Comparison of ENCODE assay signal across 26 cellular contexts in genomic region chr11:130089669-130090063, GRCh38. TPM values are rescaled to one million over a fixed set of nuclear protein-coding genes. Genes with fewer than 3 reads are reported as not detected.
DNase-seq lines count a peak whose midpoint lies in the region; ATAC-seq and TF ChIP-seq lines count a peak whose summit lies in the region.
"Had no signal": no experiment of that assay in that cellular context is flagged by ENCODE, and none has a peak within 500 bp of the region (broad histone marks: within the 10 kb centered on the region; RNA-seq: fewer than 3 reads in every experiment).

No MANE protein-coding gene starts in this region.

- no peak overlapping the region for H3K4me2 ChIP-seq in MM.1S (ENCODE audit: low read depth, low read length)
- H3K4me2 ChIP-seq: BLaER1 treated with 17β-estradiol and CSF1 and Interleukin-3, amounts not matched to agents 10 nM and 100 nM had no signal

- H3K9ac ChIP-seq in HUES48 (ENCODE audit: low read depth, low read length), result no peak overlapping the region
- no peak overlapping the region for H3K9ac ChIP-seq in MM.1S (ENCODE audit: low read length)
- H3K9ac ChIP-seq: BLaER1 treated with 17β-estradiol and CSF1 and Interleukin-3, amounts not matched to agents 10 nM and 100 nM; parathyroid adenoma had no signal

- intact Hi-C loops in A673 (cut with micrococcal nuclease; ENCODE audit: unreplicated experiment) (no loop called here), left ventricle myocardium superior (cut with micrococcal nuclease) (no loop called here)

- H3K9me2 ChIP-seq in MM.1S (replicated peaks; ENCODE audit: insufficient read depth, low read length), result no peaks in the 10 kb centered on the region

- H3K4me3 Mint-ChIP-seq in brain, result peak overlapping the region in 1 of 5 experiments; percentile 11
- H3K4me3 Mint-ChIP-seq: activated CD4-positive, alpha-beta T cell treated with anti-CD3 and anti-CD28 coated beads, Interleukin-2, amount 10 ng/mL, durations not matched to agents 7 days and 5 days; activated CD8-positive, alpha-beta memory T cell treated with anti-CD3 and anti-CD28 coated beads, Interleukin-2, amount 10 ng/mL, durations not matched to agents 7 days and 5 days; activated naive CD4-positive, alpha-beta T cell treated with anti-CD3 and anti-CD28 coated beads, Interleukin-2, amount 10 ng/mL, durations not matched to agents 7 days and 5 days; activated T-helper 1 cell treated with anti-CD3 and anti-CD28 coated beads, Interleukin-12 subunit alpha, Interleukin-12 subunit beta, Interleukin-2, Interleukin-4 antibody, amounts not matched to agents 30 ng/mL and 10 ng/mL and 1 ng/mL, durations not matched to agents 14 hours and 24 hours and 36 hours; nephron had no signal

- peaks cover 43% of the 10 kb centered on the region for H3K4me1 Mint-ChIP-seq in brain
- H3K4me1 Mint-ChIP-seq: activated CD4-positive, alpha-beta T cell treated with anti-CD3 and anti-CD28 coated beads, Interleukin-2, amount 10 ng/mL, durations not matched to agents 7 days and 5 days; activated naive CD4-positive, alpha-beta T cell treated with anti-CD3 and anti-CD28 coated beads, Interleukin-2, amount 10 ng/mL, durations not matched to agents 7 days and 5 days had no signal

- TF ChIP-seq CTCF in A673 (conservative IDR thresholded peaks at IDR 0.05; ENCODE audit: low read depth, low read length) (no peak), brain (conservative IDR thresholded peaks at IDR 0.05) (no peak), MM.1S (IDR thresholded peaks at IDR 0.05; ENCODE audit: low read length) (no peak)

- H3K9me3 Mint-ChIP-seq in brain, result peaks cover 3 to 27% (median 19%) of the 10 kb centered on the region in 5 experiments
- H3K9me3 Mint-ChIP-seq: activated CD4-positive, alpha-beta T cell treated with anti-CD3 and anti-CD28 coated beads, Interleukin-2, amount 10 ng/mL, durations not matched to agents 7 days and 5 days; activated naive CD4-positive, alpha-beta T cell treated with anti-CD3 and anti-CD28 coated beads, Interleukin-2, amount 10 ng/mL, durations not matched to agents 7 days and 5 days; activated T-helper 1 cell treated with anti-CD3 and anti-CD28 coated beads, Interleukin-12 subunit alpha, Interleukin-12 subunit beta, Interleukin-2, Interleukin-4 antibody, amounts not matched to agents 30 ng/mL and 10 ng/mL and 1 ng/mL, durations not matched to agents 14 hours and 24 hours and 36 hours; immature natural killer cell had no signal

- peaks cover 67% of the 10 kb centered on the region for H3K36me3 Mint-ChIP-seq in brain
- H3K36me3 Mint-ChIP-seq: activated CD8-positive, alpha-beta memory T cell treated with anti-CD3 and anti-CD28 coated beads, Interleukin-2, amount 10 ng/mL, durations not matched to agents 7 days and 5 days; activated naive CD4-positive, alpha-beta T cell treated with anti-CD3 and anti-CD28 coated beads, Interleukin-2, amount 10 ng/mL, durations not matched to agents 7 days and 5 days; immature natural killer cell had no signal

- H3K4me3 ChIP-seq in A673 (ENCODE audit: low read depth, low read length, poor library complexity, severe bottlenecking) (no peak overlapping the region), HUES48 (ENCODE audit: low read depth, low read length) (no peak overlapping the region), MM.1S (ENCODE audit: low read length) (no peak overlapping the region)
- H3K4me3 ChIP-seq: BLaER1 treated with 17β-estradiol and CSF1 and Interleukin-3, amounts not matched to agents 10 nM and 100 nM; thoracic aorta had no signal

- DNase-seq in A673 (ENCODE audit: low spot score) (no peak), left ventricle myocardium superior (no peak), MM.1S (no peak), NK-92 (lab: John Stamatoyannopoulos, UW; ENCODE audit: unreplicated experiment) (no peak)
- no peak for DNase-seq in activated naive CD4-positive, alpha-beta T cell treated with anti-CD3 and anti-CD28 coated beads, Interleukin-2, amount 50 U/mL, for 16 hours
- DNase-seq: activated CD4-positive, alpha-beta T cell treated with anti-CD3 and anti-CD28 coated beads, Interleukin-2, amount 10 ng/mL, durations not matched to agents 7 days and 5 days; activated CD8-positive, alpha-beta memory T cell treated with anti-CD3 and anti-CD28 coated beads, Interleukin-2, amount 10 ng/mL, durations not matched to agents 7 days and 5 days; activated naive CD4-positive, alpha-beta T cell treated with anti-CD3 and anti-CD28 coated beads, Interleukin-2, amount 10 ng/mL, durations not matched to agents 7 days and 5 days; amygdala; central memory CD4-positive, alpha-beta T cell; foreskin fibroblast; immature natural killer cell; NCI-H1417 treated with DMSO at 0.1 percent for 48 hours; NCI-H510A; stimulated activated naive CD8-positive, alpha-beta T cell treated with anti-CD3 and anti-CD28 coated beads, Interleukin-15, Interleukin-2, amounts not matched to agents 100 U/mL and 50 U/mL, for 24 hours; WERI-Rb-1 had no signal

- no peaks in the 10 kb centered on the region for H3F3A ChIP-seq in MM.1S (ENCODE audit: insufficient read depth, low read length)

- BruUV-seq in A673 (replicated peaks; lab: Mats Ljungman, UMichigan), result no TSS peak

- H3K79me2 ChIP-seq in MM.1S (ENCODE audit: low read length), result no peaks in the 10 kb centered on the region

- H4K20me1 ChIP-seq in MM.1S (ENCODE audit: insufficient read depth, low read length), result no peaks in the 10 kb centered on the region

- H3K4me1 ChIP-seq in A673 (ENCODE audit: insufficient read depth, low read length, poor library complexity, severe bottlenecking) (peaks cover 50% of the 10 kb centered on the region), HUES48 (ENCODE audit: control insufficient read depth, insufficient read depth, low read length) (peaks cover 27% of the 10 kb centered on the region), MM.1S (ENCODE audit: low read length) (no peaks in the 10 kb centered on the region)
- H3K4me1 ChIP-seq: parathyroid adenoma had no signal

- H3K9me3 ChIP-seq in A673 (ENCODE audit: low read depth, low read length, poor library complexity, severe bottlenecking), result no peaks in the 10 kb centered on the region
- no peaks in the 10 kb centered on the region for H3K9me3 ChIP-seq in HUES48 (ENCODE audit: control insufficient read depth, insufficient read depth, low read length)
- no peaks in the 10 kb centered on the region for H3K9me3 ChIP-seq in MM.1S (replicated peaks; ENCODE audit: insufficient read depth, low read length)
- H3K9me3 ChIP-seq: thoracic aorta had no signal

- ATAC-seq in left ventricle myocardium superior, result peak; percentile 49
- ATAC-seq in HG02884 (IDR thresholded peaks at IDR 0.05; ENCODE audit: unreplicated experiment), result no peak
- ATAC-seq: activated CD8-positive, alpha-beta memory T cell treated with anti-CD3 and anti-CD28 coated beads, Interleukin-2, amount 10 ng/mL, durations not matched to agents 7 days and 5 days; sciatic nerve; stimulated activated naive CD8-positive, alpha-beta T cell treated with anti-CD3 and anti-CD28 coated beads, Interleukin-15, Interleukin-2, amounts not matched to agents 100 U/mL and 50 U/mL, for 24 hours had no signal

- H3K36me3 ChIP-seq in A673 (ENCODE audit: insufficient read depth, low read length, poor library complexity, severe bottlenecking) (no peaks in the 10 kb centered on the region), HUES48 (ENCODE audit: control insufficient read depth, insufficient read depth, low read length) (no peaks in the 10 kb centered on the region), MM.1S (replicated peaks; ENCODE audit: insufficient read depth, low read length) (no peaks in the 10 kb centered on the region)
- H3K36me3 ChIP-seq: thoracic aorta, WERI-Rb-1 had no signal

- peak overlapping the region in 4 of 5 experiments; percentile 45 to 92 (median 83) for H3K27ac Mint-ChIP-seq in brain
- H3K27ac Mint-ChIP-seq: activated CD4-positive, alpha-beta T cell treated with anti-CD3 and anti-CD28 coated beads, Interleukin-2, amount 10 ng/mL, durations not matched to agents 7 days and 5 days; activated CD8-positive, alpha-beta memory T cell treated with anti-CD3 and anti-CD28 coated beads, Interleukin-2, amount 10 ng/mL, durations not matched to agents 7 days and 5 days; activated naive CD4-positive, alpha-beta T cell treated with anti-CD3 and anti-CD28 coated beads, Interleukin-2, amount 10 ng/mL, durations not matched to agents 7 days and 5 days; activated T-helper 1 cell treated with anti-CD3 and anti-CD28 coated beads, Interleukin-12 subunit alpha, Interleukin-12 subunit beta, Interleukin-2, Interleukin-4 antibody, amounts not matched to agents 30 ng/mL and 10 ng/mL and 1 ng/mL, durations not matched to agents 14 hours and 24 hours and 36 hours had no signal

- POLR2A ChIA-PET in A673 (lab: Charles Lee; ENCODE audit: low non-redundant PET), result no interaction called here

- H3K27me3 ChIP-seq in A673 (replicated peaks; ENCODE audit: insufficient read depth, low read depth, low read length, poor library complexity) (no peaks in the 10 kb centered on the region), HUES48 (ENCODE audit: control insufficient read depth, insufficient read depth, low read length) (no peaks in the 10 kb centered on the region), MM.1S (replicated peaks; ENCODE audit: insufficient read depth, low read length) (no peaks in the 10 kb centered on the region)
- H3K27me3 ChIP-seq: BLaER1 treated with 17β-estradiol and CSF1 and Interleukin-3, amounts not matched to agents 10 nM and 100 nM had no signal

- CTCF ChIA-PET in A673 (lab: Charles Lee), result no interaction called here

- H2AFZ ChIP-seq in MM.1S (ENCODE audit: low read length), result no peak overlapping the region
- H2AFZ ChIP-seq: parathyroid adenoma had no signal

- peak overlapping the region; percentile 40 for H3K27ac ChIP-seq in A673 (ENCODE audit: low read depth, low read length, poor library complexity, severe bottlenecking)
- H3K27ac ChIP-seq in HUES48 (ENCODE audit: low read depth, low read length), result peak overlapping the region; percentile 74
- H3K27ac ChIP-seq in MM.1S (ENCODE audit: low read length), result no peak overlapping the region
- H3K27ac ChIP-seq: BLaER1 treated with 17β-estradiol and CSF1 and Interleukin-3, amounts not matched to agents 10 nM and 100 nM; HL-60; parathyroid adenoma; thoracic aorta; WERI-Rb-1 had no signal

- no peaks in the 10 kb centered on the region for H3K27me3 Mint-ChIP-seq in brain

RNA-seq across cellular contexts. Expression of gene APLP2, which starts 20.0 kb away (rescaled TPM):
- total RNA-seq in A673 (2021) (175 and 181 TPM in 2 replicates), left ventricle myocardium superior (297 TPM)
- polyA plus RNA-seq in brain (ENCODE audit: insufficient read depth, low read depth, low replicate concordance), result 239 TPM
